4 cellular contexts compared by ENCODE assay signal in genomic region chr6:83603560-83603959, GRCh38.
"Had no signal": no experiment of that assay in that cellular context is flagged by ENCODE, and none has a peak within 500 bp of the region (broad histone marks: within the 10 kb centered on the region; RNA-seq: fewer than 3 reads in every experiment).

No MANE protein-coding gene starts in this region.

- DNase-seq: H9, HCEC 1CT, IMR-90 had no signal

- ATAC-seq: GM23338 had no signal

- H3K27ac Mint-ChIP-seq: GM23338, H9 had no signal

- H3K4me3 Mint-ChIP-seq: GM23338, H9 had no signal

- H3K9me3 Mint-ChIP-seq: GM23338, H9 had no signal

- H3K4me1 Mint-ChIP-seq: GM23338, H9 had no signal

- H3K4me3 ChIP-seq: GM23338 had no signal
